8 cellular contexts compared by ENCODE assay signal in the genomic region with DNA sequence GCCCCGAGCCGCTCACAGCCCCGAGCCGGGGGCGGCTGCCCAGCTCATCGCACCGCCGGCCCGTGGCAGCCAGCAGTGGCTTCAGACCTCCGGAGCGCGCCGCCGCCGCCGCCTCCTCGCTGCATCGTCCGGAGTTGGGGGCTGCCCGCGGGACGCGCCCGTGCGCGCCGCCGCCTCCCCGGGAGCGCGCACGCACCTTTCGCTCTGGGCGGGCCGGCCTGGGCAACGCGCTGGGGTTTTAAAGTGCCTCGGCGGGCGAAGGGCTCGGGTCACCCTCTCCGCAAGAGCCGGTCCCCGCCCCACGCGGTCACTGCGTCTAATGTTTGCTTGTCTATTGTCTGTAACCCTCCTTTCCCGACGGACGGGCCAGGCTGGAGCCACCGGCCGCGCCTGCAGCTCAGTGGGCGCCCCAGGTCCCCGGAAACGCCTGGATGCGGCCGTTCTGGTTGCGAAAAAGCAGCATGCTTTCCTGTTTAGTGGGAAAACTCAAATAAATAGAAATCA.
DNase-seq lines count a peak whose midpoint lies in the region; ATAC-seq and TF ChIP-seq lines count a peak whose summit lies in the region.

A gene (minus strand): TSS at position 143 of the 504 bp plus-strand sequence. CDS start 205 bp downstream, outside the sequence.

- CTCF ChIA-PET in AG04449 (lab: Yijun Ruan, JAX), result interaction anchor here (0.7 to 2.7 kb wide), 2 partner anchors 39 to 53 kb away, joined by 7 to 8 read pairs; no protein-coding TSS in a partner anchor

- POLR2A ChIA-PET in AG04449 (lab: Yijun Ruan, JAX), result interaction anchor here (0.9 to 1.0 kb wide), 2 partner anchors 39 to 235 kb away, joined by 3 read pairs; a partner anchor contains a TSS

- H3K4me3 ChIP-seq in AG04449 (ENCODE audit: low read depth, low read length), result peak within 1 kb of the TSS; percentile 86

- DNase-seq in AG04449 (ENCODE audit: low read depth, low spot score), result no peak
- peak; percentile 93 for DNase-seq in NCI-H2196 (lab: John Stamatoyannopoulos, UW; ENCODE audit: unreplicated experiment)
- peak; percentile 56 to 61 (median 58) for DNase-seq in activated CD4-positive, CD25-positive, alpha-beta regulatory T cell (lab: John Stamatoyannopoulos, UW)
- DNase-seq in central memory CD4-positive, alpha-beta T cell, result peak; percentile 73
- peak; percentile 95 for DNase-seq in islet precursor cell
- DNase-seq in stimulated activated CD4-positive, alpha-beta T cell treated with anti-CD3 and anti-CD28 coated beads, Interleukin-12 subunit alpha, Interleukin-12 subunit beta, amount 100 ng/mL, for 4 hours, result peak; percentile 71

- TF ChIP-seq CTCF in AG04449 (IDR thresholded peaks at IDR 0.05; ENCODE audit: insufficient read depth, low read length, missing control alignments), result no peak

- ATAC-seq in GM18873 (IDR thresholded peaks at IDR 0.05; ENCODE audit: low FRiP score, unreplicated experiment) (peak; percentile 70), HG03108 (IDR thresholded peaks at IDR 0.05; ENCODE audit: unreplicated experiment) (peak; percentile 79)
